ENCODE assay signal across 16 cellular contexts in genomic region chr2:12173271-12173942, GRCh38.
A peak's percentile ranks its signal among the peaks of the same experiment; 100 is the strongest.
DNase-seq lines count a peak whose midpoint lies in the region; ATAC-seq, FAIRE-seq and TF ChIP-seq lines count a peak whose summit lies in the region.
"Had no signal": no experiment of that assay in that cellular context is flagged by ENCODE, and none has a peak within 500 bp of the region (broad histone marks: within the 10 kb centered on the region; RNA-seq: fewer than 3 reads in every experiment).

No MANE protein-coding gene starts in this region.

- H3F3A ChIP-seq in SK-N-SH (replicated peaks; ENCODE audit: insufficient read depth): peaks cover 6% of the 10 kb centered on the region

- no peak for FAIRE-seq in endothelial cell of umbilical vein (lab: Jason Lieb, UNC)
- FAIRE-seq: A549, GM18507, HTR-8/SVneo had no signal

- DNase-seq in SK-N-SH (no peak), Panc1 (ENCODE audit: low read depth, low spot score) (no peak), endothelial cell of umbilical vein (ENCODE audit: low read depth, low spot score) (no peak), osteoblast (ENCODE audit: insufficient read length, low spot score, missing footprints) (no peak), DMS53 (lab: John Stamatoyannopoulos, UW) (no peak), NCI-H2029 treated with DMSO at 0.1 percent for 48 hours (lab: John Stamatoyannopoulos, UW) (no peak), superior temporal gyrus (ENCODE audit: extremely low spot score) (no peak)
- DNase-seq: midbrain; NCI-H1105 treated with DMSO at 0.1 percent for 48 hours; NCI-H510A treated with DMSO at 0.1 percent for 48 hours; stimulated activated CD4-positive, alpha-beta T cell treated with anti-CD3 and anti-CD28 coated beads, Interleukin-2, amount 100 ng/mL, for 24 hours had no signal

- no peaks in the 10 kb centered on the region for H4K20me1 ChIP-seq in SK-N-SH (ENCODE audit: insufficient read depth)
- H4K20me1 ChIP-seq in endothelial cell of umbilical vein (replicated peaks; ENCODE audit: control insufficient read depth, extremely low read depth, insufficient read depth, low read length): no peaks in the 10 kb centered on the region
- no peaks in the 10 kb centered on the region for H4K20me1 ChIP-seq in osteoblast (ENCODE audit: insufficient read depth, low read length)

- peak; percentile 67 for TF ChIP-seq RAD21 in SK-N-SH (IDR thresholded peaks at IDR 0.05; ENCODE audit: low read length)

- H3K36me3 ChIP-seq in SK-N-SH (replicated peaks in 1 of 2; ENCODE audit: control insufficient read depth in 1 of 2, insufficient read depth in 2 of 2, low read length in 1 of 2) (no peaks in the 10 kb centered on the region), Panc1 (ENCODE audit: control insufficient read depth, insufficient read depth, low read length) (no peaks in the 10 kb centered on the region), endothelial cell of umbilical vein (ENCODE audit: control insufficient read depth in 2 of 2, extremely low read depth in 1 of 2, insufficient read depth in 2 of 2, low read length in 2 of 2) (no peaks in the 10 kb centered on the region), osteoblast (ENCODE audit: insufficient read depth, low read length) (no peaks in the 10 kb centered on the region)
- H3K36me3 ChIP-seq: esophagus muscularis mucosa had no signal

- no peaks in the 10 kb centered on the region for H3K9me3 ChIP-seq in SK-N-SH
- no peaks in the 10 kb centered on the region for H3K9me3 ChIP-seq in Panc1 (ENCODE audit: control insufficient read depth, insufficient read depth, low read depth, low read length)
- no peaks in the 10 kb centered on the region for H3K9me3 ChIP-seq in endothelial cell of umbilical vein (replicated peaks; ENCODE audit: control insufficient read depth, insufficient read depth, low read length)
- H3K9me3 ChIP-seq in osteoblast (ENCODE audit: low read depth, low read length): no peaks in the 10 kb centered on the region
- H3K9me3 ChIP-seq: A549, esophagus muscularis mucosa had no signal

- no peaks in the 10 kb centered on the region for H3K9me1 ChIP-seq in endothelial cell of umbilical vein (replicated peaks; ENCODE audit: control insufficient read depth, extremely low read depth, insufficient read depth, low read length)

- TF ChIP-seq CTCF in SK-N-SH (IDR thresholded peaks at IDR 0.05) (peak; percentile 65), Panc1 (IDR thresholded peaks at IDR 0.05) (peak; percentile 56), endothelial cell of umbilical vein (IDR thresholded peaks at IDR 0.05; ENCODE audit: extremely low read depth in 1 of 2, insufficient read depth in 1 of 2, low read depth in 1 of 2, low read length in 2 of 2) (peak; percentile 4 to 17), osteoblast (IDR thresholded peaks at IDR 0.05; ENCODE audit: extremely low read depth, low read depth, low read length) (peak; percentile 78)

- ATAC-seq in SK-N-SH treated with all-trans-retinoic acid at 6 μM for 48 hours (no peak; the same call in 2 of the 3 replicates), Panc1 (no peak)
- ATAC-seq: A549 had no signal

- intact Hi-C loops in Panc1 (cut with micrococcal nuclease; ENCODE audit: unreplicated experiment): loop anchor here (10.0 kb wide), 1 partner anchor 541 kb away; the partner anchor contains the start of gene TRIB2
- intact Hi-C loops in endothelial cell of umbilical vein (cut with micrococcal nuclease): loop anchor here (1.0 to 10.0 kb wide), 3 partner anchors 310 to 781 kb away; no protein-coding TSS in a partner anchor

- TF ChIP-seq EP300 in SK-N-SH (IDR thresholded peaks at IDR 0.05; ENCODE audit: borderline replicate concordance in 1 of 2, low read depth in 1 of 2, low read length in 1 of 2): no peak

- WGBS in SK-N-SH (ENCODE audit: low lambda C conversion rate): 85% methylated on average over 1 of the region's 1 CpG

- no peak overlapping the region for H3K4me2 ChIP-seq in SK-N-SH
- H3K4me2 ChIP-seq in endothelial cell of umbilical vein (ENCODE audit: insufficient read depth, low read length): no peak overlapping the region
- H3K4me2 ChIP-seq in osteoblast (ENCODE audit: insufficient read depth, low read length): no peak overlapping the region
- H3K4me2 ChIP-seq: A549 had no signal

- in situ Hi-C loops in Panc1 (cut with HindIII; ENCODE audit: low pct_unique_long_range_greater_than_20kb, low sequenced_read_pairs): no loop called here

- no TSS peak for BruUV-seq in Panc1 (replicated peaks; lab: Mats Ljungman, UMichigan)
- no TSS peak for BruUV-seq in endothelial cell of umbilical vein (replicated peaks; lab: Mats Ljungman, UMichigan)

- H3K9ac ChIP-seq in SK-N-SH (no peak overlapping the region), endothelial cell of umbilical vein (replicated peaks; ENCODE audit: extremely low read depth, insufficient read depth, low read length) (no peak overlapping the region)

- CTCF ChIA-PET in SK-N-SH (lab: Yijun Ruan, JAX): interaction anchor here (1.1 to 1.9 kb wide), 2 partner anchors 13 to 833 kb away, joined by 3 to 5 read pairs; no protein-coding TSS in a partner anchor
- CTCF ChIA-PET in Panc1 (lab: Charles Lee): no interaction called here
- CTCF ChIA-PET in endothelial cell of umbilical vein (lab: Charles Lee): interaction anchor here (1.0 kb wide), 1 partner anchor 311 kb away, joined by 3 read pairs; no protein-coding TSS in a partner anchor

- H2AFZ ChIP-seq in SK-N-SH (ENCODE audit: low read depth) (no peak overlapping the region), endothelial cell of umbilical vein (ENCODE audit: low read depth, low read length) (no peak overlapping the region), osteoblast (ENCODE audit: low read length) (no peak overlapping the region)

- H3K9me2 ChIP-seq in SK-N-SH: no peaks in the 10 kb centered on the region

- H3K4me3 ChIP-seq in SK-N-SH (ENCODE audit: low read depth in 2 of 2, low read length in 1 of 2): no peak overlapping the region
- H3K4me3 ChIP-seq in Panc1 (ENCODE audit: low read depth in 2 of 2, low read length in 2 of 2): no peak overlapping the region
- no peak overlapping the region for H3K4me3 ChIP-seq in endothelial cell of umbilical vein (replicated peaks in 1 of 3; ENCODE audit: insufficient read depth in 1 of 3, low read depth in 1 of 3, low read length in 3 of 3)
- no peak overlapping the region for H3K4me3 ChIP-seq in osteoblast (ENCODE audit: insufficient read depth, low read length)
- H3K4me3 ChIP-seq: A549, esophagus muscularis mucosa had no signal

- POLR2A ChIA-PET in SK-N-SH (lab: Yijun Ruan, JAX): no interaction called here
- POLR2A ChIA-PET in Panc1 (lab: Charles Lee): no interaction called here
- POLR2A ChIA-PET in endothelial cell of umbilical vein (lab: Charles Lee): no interaction called here

- H3K27me3 ChIP-seq in SK-N-SH (ENCODE audit: insufficient read depth) (no peaks in the 10 kb centered on the region), Panc1 (ENCODE audit: control insufficient read depth, insufficient read depth, low read length) (no peaks in the 10 kb centered on the region), endothelial cell of umbilical vein (ENCODE audit: control insufficient read depth in 2 of 2, insufficient read depth in 2 of 2, low read length in 2 of 2) (no peaks in the 10 kb centered on the region), osteoblast (ENCODE audit: insufficient read depth, low read length) (no peaks in the 10 kb centered on the region)
- H3K27me3 ChIP-seq: esophagus muscularis mucosa had no signal

- no peak for TF ChIP-seq POLR2A in endothelial cell of umbilical vein (IDR thresholded peaks at IDR 0.05; ENCODE audit: low read depth, low read length)

- H3K79me2 ChIP-seq in SK-N-SH (ENCODE audit: insufficient read depth) (no peaks in the 10 kb centered on the region), endothelial cell of umbilical vein (ENCODE audit: control insufficient read depth, insufficient read depth, low read length) (no peaks in the 10 kb centered on the region), osteoblast (ENCODE audit: insufficient read depth, low read length) (no peaks in the 10 kb centered on the region)

- dilution Hi-C loops in endothelial cell of umbilical vein (cut with MboI; ENCODE audit: extremely low pct_ligation_motif_present, low sequenced_read_pairs): no loop called here

- no peak overlapping the region for H3K27ac ChIP-seq in SK-N-SH (ENCODE audit: low read depth in 2 of 2, low read length in 1 of 2)
- no peak overlapping the region for H3K27ac ChIP-seq in Panc1 (ENCODE audit: low read length)
- no peak overlapping the region for H3K27ac ChIP-seq in endothelial cell of umbilical vein (ENCODE audit: insufficient read depth, low read depth, low read length)
- no peak overlapping the region for H3K27ac ChIP-seq in osteoblast (ENCODE audit: low read depth, low read length)
- H3K27ac ChIP-seq: A549, esophagus muscularis mucosa had no signal

- peaks cover 45 to 47% of the 10 kb centered on the region in 2 experiments for H3K4me1 ChIP-seq in SK-N-SH (ENCODE audit: control insufficient read depth in 1 of 2, insufficient read depth in 2 of 2, low read depth in 1 of 2, low read length in 1 of 2)
- H3K4me1 ChIP-seq in Panc1 (ENCODE audit: control insufficient read depth, insufficient read depth, low read length): peaks cover 21% of the 10 kb centered on the region
- H3K4me1 ChIP-seq in endothelial cell of umbilical vein (ENCODE audit: control insufficient read depth, extremely low read depth, insufficient read depth, low read length): peaks cover 38% of the 10 kb centered on the region
- peaks cover 38% of the 10 kb centered on the region for H3K4me1 ChIP-seq in osteoblast (ENCODE audit: insufficient read depth, low read length)
- H3K4me1 ChIP-seq: A549 had no signal

TF ChIP-seq in SK-N-SH, 30 proteins besides CTCF, POLR2A, EP300 and RAD21:
- TF ChIP-seq RCOR1 (IDR thresholded peaks at IDR 0.05; ENCODE audit: low read length): no peak
- peak; percentile 45 for TF ChIP-seq SMC3 (IDR thresholded peaks at IDR 0.05; ENCODE audit: low read depth, low read length)
TF ChIP-seq in SK-N-SH: peak in this region for 1.

TF ChIP-seq in SK-N-SH treated with all-trans-retinoic acid at 6 μM for 48 hours, 23 proteins besides CTCF, POLR2A, EP300 and RAD21:
- no peak for TF ChIP-seq ZC3H10 (CRISPR knock-in tag; IDR thresholded peaks at IDR 0.05)
- no peak for TF ChIP-seq GLIS3 (CRISPR knock-in tag; IDR thresholded peaks at IDR 0.05)
- TF ChIP-seq PPARA (CRISPR knock-in tag; IDR thresholded peaks at IDR 0.05; ENCODE audit: borderline replicate concordance): no peak
- no peak for TF ChIP-seq BACH2 (CRISPR knock-in tag; IDR thresholded peaks at IDR 0.05; ENCODE audit: borderline replicate concordance)
- no peak for TF ChIP-seq ZFP30 (CRISPR knock-in tag; IDR thresholded peaks at IDR 0.05)
- TF ChIP-seq ZNF70 (CRISPR knock-in tag; IDR thresholded peaks at IDR 0.05): no peak
TF ChIP-seq in SK-N-SH treated with all-trans-retinoic acid at 6 μM for 48 hours: peak in this region for 0.

TF ChIP-seq in endothelial cell of umbilical vein, 7 proteins besides CTCF, POLR2A, EP300 and RAD21 (continues in another document):
- TF ChIP-seq FOS (IDR thresholded peaks at IDR 0.05; ENCODE audit: borderline replicate concordance, insufficient read depth, low read length) (no peak), JUN (IDR thresholded peaks at IDR 0.05; ENCODE audit: borderline replicate concordance, insufficient read depth, insufficient read length, low read depth) (no peak), MYC (IDR thresholded peaks at IDR 0.05; ENCODE audit: low read depth, low read length) (no peak), GATA2 (IDR thresholded peaks at IDR 0.05; ENCODE audit: insufficient read depth, insufficient read length, low read depth, low read length) (no peak), EZH2 (IDR thresholded peaks at IDR 0.05; ENCODE audit: borderline replicate concordance, low read depth, low read length, severe bottlenecking) (no peak)

Comparison
In these comparisons a context has a peak if more than half of its experiments do, and no peak if none do; other contexts are left out.
1. CTCF ChIP-seq: peak in every context shown above with its lines; median percentile 78 in osteoblast; 65 in SK-N-SH; 56 in Panc1; 10 in endothelial cell of umbilical vein.